8 cellular contexts compared by ENCODE assay signal in the genomic region with DNA sequence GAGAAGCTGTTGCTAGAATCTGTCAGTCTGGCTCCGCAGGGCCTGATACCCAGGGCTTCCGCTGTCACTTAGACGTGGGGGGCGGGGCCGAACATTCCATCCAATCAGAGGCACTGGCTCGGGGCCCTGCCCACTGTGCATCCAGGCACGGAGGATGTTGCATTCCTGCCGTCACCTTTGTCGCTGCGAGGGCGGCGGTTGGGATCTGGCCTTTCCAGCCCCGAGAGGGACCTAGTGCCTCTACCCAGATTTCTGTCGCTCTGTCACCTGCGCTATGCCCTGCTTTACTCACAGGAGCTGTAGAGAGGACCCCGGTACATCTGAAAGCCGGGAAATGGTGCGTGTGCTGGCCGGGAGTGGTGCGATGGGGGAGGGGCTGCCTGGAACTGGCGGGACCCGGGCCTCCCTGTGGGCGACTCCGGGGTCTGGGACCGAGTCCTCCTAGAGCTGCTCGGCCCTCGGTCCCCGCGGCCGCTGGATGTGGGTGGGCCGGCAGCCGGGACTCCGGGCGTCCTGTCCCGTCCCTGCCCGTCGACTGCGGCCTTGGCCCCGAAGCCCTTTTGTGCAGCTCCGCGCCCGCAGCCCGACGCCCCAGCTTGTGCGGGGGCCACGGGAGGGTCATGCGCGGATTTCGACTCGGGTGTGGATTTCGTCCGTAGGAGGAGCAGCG. TPM values are rescaled to one million over a fixed set of nuclear protein-coding genes. Genes with fewer than 3 reads are reported as not detected.
DNase-seq lines count a peak whose midpoint lies in the region; ATAC-seq lines count a peak whose summit lies in the region.

A gene (plus strand): TSS at position 133 of the 670 bp plus-strand sequence. CDS start 142 bp downstream, at position 275.

- H3K9me3 Mint-ChIP-seq in naive thymus-derived CD8-positive, alpha-beta T cell = peaks cover 0 to 18% (median 0%) of the 10 kb centered on the region in 9 donors

- DNase-seq in OCI-M1 (lab: John Stamatoyannopoulos, UW) (peak; percentile 99), activated T-helper 1 cell treated with Interleukin-2 at 50 U/mL for 16 hours (ENCODE audit: low read depth) (peak; percentile 70), fibroblast of gingiva (ENCODE audit: low read depth) (peak; percentile 39)
- peak; percentile 83 to 96 (median 89) for DNase-seq in naive thymus-derived CD8-positive, alpha-beta T cell
- DNase-seq in stimulated activated CD8-positive, alpha-beta memory T cell treated with anti-CD3 and anti-CD28 coated beads, Interleukin-7, amount 100 ng/mL, for 48 hours (ENCODE audit: extremely low read depth in 1 of 2, low read depth in 1 of 2) = peak; percentile 50 to 83

- H3K4me3 Mint-ChIP-seq in naive thymus-derived CD8-positive, alpha-beta T cell = peak within 1 kb of the TSS; percentile 84 to 96 (median 93)

- peak within 1 kb of the TSS; percentile 76 to 97 (median 94) for H3K27ac Mint-ChIP-seq in naive thymus-derived CD8-positive, alpha-beta T cell

- peak; percentile 85 for ATAC-seq in GM18502 (IDR thresholded peaks at IDR 0.05; ENCODE audit: poor library complexity, unreplicated experiment)
- peak; percentile 84 for ATAC-seq in HG03432 (IDR thresholded peaks at IDR 0.05; ENCODE audit: unreplicated experiment)
- ATAC-seq in naive thymus-derived CD8-positive, alpha-beta T cell = peak; percentile 99 to 100
- no peak for ATAC-seq in HG03521 (IDR thresholded peaks at IDR 0.05; ENCODE audit: unreplicated experiment)

- H3K27me3 Mint-ChIP-seq in naive thymus-derived CD8-positive, alpha-beta T cell = no peaks in the 10 kb centered on the region

- H3K4me1 Mint-ChIP-seq in naive thymus-derived CD8-positive, alpha-beta T cell = peaks cover 12 to 37% (median 23%) of the 10 kb centered on the region in 4 donors

- H3K36me3 Mint-ChIP-seq in naive thymus-derived CD8-positive, alpha-beta T cell = peaks cover 0 to 29% (median 20%) of the 10 kb centered on the region in 3 donors

- POLR2A ChIA-PET in naive thymus-derived CD8-positive, alpha-beta T cell (lab: Charles Lee) = interaction anchor here (0.7 to 1.3 kb wide), 8 partner anchors 24 to 485 kb away, joined by 3 to 7 read pairs (median 4); a partner anchor contains a TSS

RNA-seq across cellular contexts. Expression of the gene that starts here (rescaled TPM):
- 10 to 100 TPM; 32.3 to 35.3 TPM for total RNA-seq in naive thymus-derived CD8-positive, alpha-beta T cell
- polyA plus RNA-seq in naive thymus-derived CD8-positive, alpha-beta T cell = 1 to 10 TPM; 2.4 to 5.2 (median 3.9) TPM

Comparison
In these comparisons a context has a peak if more than half of its experiments do, and no peak if none do; other contexts are left out.
1. DNase-seq: peak in every context shown above with its lines; median percentile 99 in OCI-M1; 89 in naive thymus-derived CD8-positive, alpha-beta T cell; 70 in activated T-helper 1 cell treated with Interleukin-2 at 50 U/mL for 16 hours; 66 in stimulated activated CD8-positive, alpha-beta memory T cell treated with anti-CD3 and anti-CD28 coated beads, Interleukin-7, amount 100 ng/mL, for 48 hours; 39 in fibroblast of gingiva.